In the genomic region with DNA sequence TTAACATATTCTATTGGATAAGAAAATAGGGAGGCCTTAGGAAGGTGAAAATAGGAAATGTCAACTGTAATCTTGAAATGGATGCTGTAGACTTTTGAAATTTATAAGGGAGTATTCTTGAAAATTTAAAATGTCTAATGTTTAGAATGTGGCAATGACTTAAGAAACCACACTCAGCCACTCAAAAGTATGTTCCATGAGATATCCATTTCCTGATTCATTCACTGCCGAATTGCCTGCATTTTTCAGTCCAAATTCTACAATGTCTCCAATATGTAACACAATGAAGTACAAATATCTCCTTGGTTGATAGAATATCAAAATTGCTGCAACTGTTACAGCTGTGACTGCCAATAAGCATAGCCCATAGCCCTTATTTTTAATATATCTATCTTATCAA, we compare ENCODE assay signal across 20 cellular contexts.
"Had no signal": no experiment of that assay in that cellular context is flagged by ENCODE, and none has a peak within 500 bp of the region (broad histone marks: within the 10 kb centered on the region; RNA-seq: fewer than 3 reads in every experiment).

No MANE protein-coding gene starts in this region.

- H3K9ac ChIP-seq: SK-N-SH had no signal

- DNase-seq: KBM-7, MV-4-11, NCI-H1092, NCI-H1105 treated with DMSO at 0.1 percent for 48 hours, NCI-H1417 treated with DMSO at 0.1 percent for 48 hours, NCI-H146, NCI-H1694 treated with DMSO at 0.1 percent for 48 hours, NCI-H1930, NCI-H2081 treated with DMSO at 0.1 percent for 48 hours, NCI-H2171, NCI-H226, NCI-H446, NCI-H510A, NCI-H524 treated with DMSO at 0.1 percent for 48 hours, NCI-H69, NCI-H774, Right ventricle myocardium superior, RPMI8226, SK-N-SH, SW 1271 had no signal

- H3K4me2 ChIP-seq: SK-N-SH had no signal

- H3K9me3 ChIP-seq: SK-N-SH had no signal
